ENCODE assay signal across 19 cellular contexts in genomic region chr2:230140667-230141066, GRCh38.
"Had no signal": no experiment of that assay in that cellular context is flagged by ENCODE, and none has a peak within 500 bp of the region (broad histone marks: within the 10 kb centered on the region; RNA-seq: fewer than 3 reads in every experiment).

No MANE protein-coding gene starts in this region.

- H3K27me3 Mint-ChIP-seq: dendritic cell treated with granulocyte-macrophage colony-stimulating factor and Interleukin-4, amounts not matched to agents 40 ng/mL and 50 ng/mL, for 4 days had no signal

- H3K27me3 ChIP-seq: foreskin keratinocyte, ovary, right atrium auricular region, sigmoid colon, stomach, transverse colon had no signal

- H3K27ac Mint-ChIP-seq: dendritic cell treated with granulocyte-macrophage colony-stimulating factor and Interleukin-4, amounts not matched to agents 40 ng/mL and 50 ng/mL, for 4 days; effector memory CD8-positive, alpha-beta T cell; mesothelial cell of epicardium; natural killer cell had no signal

- H3K9me3 ChIP-seq: ovary, right atrium auricular region, sigmoid colon, thoracic aorta, transverse colon had no signal

- H3K4me1 ChIP-seq: right atrium auricular region, sigmoid colon, stomach, transverse colon had no signal

- H3K4me3 Mint-ChIP-seq: dendritic cell treated with granulocyte-macrophage colony-stimulating factor and Interleukin-4, amounts not matched to agents 40 ng/mL and 50 ng/mL, for 4 days; effector memory CD8-positive, alpha-beta T cell; mesothelial cell of epicardium; natural killer cell; neural crest cell had no signal

- H3K4me1 Mint-ChIP-seq: mesothelial cell of epicardium, natural killer cell, neural crest cell had no signal

- H3K27ac ChIP-seq: foreskin keratinocyte, ovary, right atrium auricular region, sigmoid colon, skin epidermis, stomach, thoracic aorta, transverse colon had no signal

- H3K36me3 ChIP-seq: ovary, right atrium auricular region, sigmoid colon, stomach, thoracic aorta, transverse colon had no signal

- ATAC-seq: effector memory CD8-positive, alpha-beta T cell; foreskin keratinocyte; left lobe of liver; natural killer cell had no signal

- H3K4me3 ChIP-seq: ovary, right atrium auricular region, sigmoid colon, skin epidermis, stomach, thoracic aorta, transverse colon had no signal

- DNase-seq: effector memory CD8-positive, alpha-beta T cell; foreskin keratinocyte; islet precursor cell; mammary epithelial cell; natural killer cell; nucleus accumbens; ovary; sigmoid colon; stimulated activated naive CD4-positive, alpha-beta T cell; stomach; substantia nigra; transverse colon had no signal

- H3K36me3 Mint-ChIP-seq: mesothelial cell of epicardium, natural killer cell had no signal
